ENCODE assay signal across 8 cellular contexts in the genomic region with DNA sequence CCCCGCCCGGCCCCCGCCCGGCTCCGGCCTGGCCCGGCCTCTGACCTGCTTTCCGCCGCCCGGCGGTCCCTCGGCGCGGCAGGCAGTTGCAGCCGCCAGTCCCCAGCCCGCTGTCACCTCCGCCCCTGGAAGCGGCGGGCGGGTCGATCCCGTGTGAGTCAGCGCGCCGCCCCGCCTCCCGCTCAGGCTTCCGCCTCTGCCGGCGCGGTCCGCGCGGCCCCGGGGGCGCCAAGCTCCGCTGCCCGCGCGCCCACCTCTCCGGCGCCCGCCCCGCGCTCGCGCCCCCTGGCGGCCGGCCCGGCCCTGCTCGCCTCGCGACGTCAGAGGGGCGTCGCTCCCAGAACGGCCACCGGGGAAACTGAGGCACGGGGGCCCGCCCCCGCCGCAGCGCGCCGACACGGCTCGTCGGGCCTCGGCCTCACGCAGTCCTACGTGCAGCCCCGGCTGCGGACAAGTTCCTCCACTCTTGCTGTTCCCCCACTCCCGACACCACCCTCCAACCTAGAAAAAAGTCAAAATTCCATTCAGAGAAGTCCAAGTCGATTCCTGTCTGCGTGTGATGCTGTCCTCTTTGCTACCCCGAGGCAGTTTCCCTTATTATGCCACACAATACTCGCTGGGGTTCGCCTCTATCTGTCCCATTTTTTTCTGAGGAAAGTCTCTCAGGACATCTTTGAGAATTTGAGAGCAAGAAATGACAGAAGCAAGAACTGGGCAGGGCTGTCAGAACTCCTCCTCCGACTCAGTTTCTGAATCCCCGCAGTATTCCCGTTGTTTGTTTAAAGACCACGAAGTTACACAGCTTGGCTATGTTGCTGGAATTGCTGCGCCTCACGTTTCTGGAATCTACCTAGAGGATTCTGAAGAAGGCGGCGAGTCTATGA. TPM values are rescaled to one million over a fixed set of nuclear protein-coding genes. Genes with fewer than 3 reads are reported as not detected.
DNase-seq lines count a peak whose midpoint lies in the region; ATAC-seq and TF ChIP-seq lines count a peak whose summit lies in the region.

A gene with protein sequence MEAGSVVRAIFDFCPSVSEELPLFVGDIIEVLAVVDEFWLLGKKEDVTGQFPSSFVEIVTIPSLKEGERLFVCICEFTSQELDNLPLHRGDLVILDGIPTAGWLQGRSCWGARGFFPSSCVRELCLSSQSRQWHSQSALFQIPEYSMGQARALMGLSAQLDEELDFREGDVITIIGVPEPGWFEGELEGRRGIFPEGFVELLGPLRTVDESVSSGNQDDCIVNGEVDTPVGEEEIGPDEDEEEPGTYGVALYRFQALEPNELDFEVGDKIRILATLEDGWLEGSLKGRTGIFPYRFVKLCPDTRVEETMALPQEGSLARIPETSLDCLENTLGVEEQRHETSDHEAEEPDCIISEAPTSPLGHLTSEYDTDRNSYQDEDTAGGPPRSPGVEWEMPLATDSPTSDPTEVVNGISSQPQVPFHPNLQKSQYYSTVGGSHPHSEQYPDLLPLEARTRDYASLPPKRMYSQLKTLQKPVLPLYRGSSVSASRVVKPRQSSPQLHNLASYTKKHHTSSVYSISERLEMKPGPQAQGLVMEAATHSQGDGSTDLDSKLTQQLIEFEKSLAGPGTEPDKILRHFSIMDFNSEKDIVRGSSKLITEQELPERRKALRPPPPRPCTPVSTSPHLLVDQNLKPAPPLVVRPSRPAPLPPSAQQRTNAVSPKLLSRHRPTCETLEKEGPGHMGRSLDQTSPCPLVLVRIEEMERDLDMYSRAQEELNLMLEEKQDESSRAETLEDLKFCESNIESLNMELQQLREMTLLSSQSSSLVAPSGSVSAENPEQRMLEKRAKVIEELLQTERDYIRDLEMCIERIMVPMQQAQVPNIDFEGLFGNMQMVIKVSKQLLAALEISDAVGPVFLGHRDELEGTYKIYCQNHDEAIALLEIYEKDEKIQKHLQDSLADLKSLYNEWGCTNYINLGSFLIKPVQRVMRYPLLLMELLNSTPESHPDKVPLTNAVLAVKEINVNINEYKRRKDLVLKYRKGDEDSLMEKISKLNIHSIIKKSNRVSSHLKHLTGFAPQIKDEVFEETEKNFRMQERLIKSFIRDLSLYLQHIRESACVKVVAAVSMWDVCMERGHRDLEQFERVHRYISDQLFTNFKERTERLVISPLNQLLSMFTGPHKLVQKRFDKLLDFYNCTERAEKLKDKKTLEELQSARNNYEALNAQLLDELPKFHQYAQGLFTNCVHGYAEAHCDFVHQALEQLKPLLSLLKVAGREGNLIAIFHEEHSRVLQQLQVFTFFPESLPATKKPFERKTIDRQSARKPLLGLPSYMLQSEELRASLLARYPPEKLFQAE (N-terminal part only) (minus strand): TSS at position 155 of the 884 bp plus-strand sequence. CDS start 37,823 bp downstream, outside the sequence.

- peaks cover 44% of the 10 kb centered on the region for H3K4me1 Mint-ChIP-seq in CD8-positive, alpha-beta T cell (ENCODE audit: low read depth)

- H3K9ac ChIP-seq in OCI-LY1 (ENCODE audit: low read length): peak within 1 kb of the TSS; percentile 91
- H3K9ac ChIP-seq in mucosa of stomach (ENCODE audit: low read length): peak within 1 kb of the TSS; percentile 73

- peaks cover 17% of the 10 kb centered on the region for H3K4me1 ChIP-seq in CD8-positive, alpha-beta T cell (ENCODE audit: insufficient read depth, low read length)
- peaks cover 66% of the 10 kb centered on the region for H3K4me1 ChIP-seq in OCI-LY1 (ENCODE audit: insufficient read depth, low read length, severe bottlenecking)
- H3K4me1 ChIP-seq in esophagus (ENCODE audit: control insufficient read depth in 2 of 2, insufficient read depth in 2 of 2, low read length in 1 of 2): peaks cover 0 to 9% of the 10 kb centered on the region in 2 donors
- peaks cover 13% of the 10 kb centered on the region for H3K4me1 ChIP-seq in mucosa of stomach (ENCODE audit: control insufficient read depth, insufficient read depth, low read length)

- H3K27ac ChIP-seq in CD8-positive, alpha-beta T cell (ENCODE audit: low read depth, low read length): peak within 1 kb of the TSS; percentile 40
- H3K27ac ChIP-seq in OCI-LY1 (ENCODE audit: low read depth, low read length, poor library complexity, severe bottlenecking) (peak within 1 kb of the TSS; percentile 89), esophagus (ENCODE audit: low read depth in 2 of 2, low read length in 1 of 2) (peak within 1 kb of the TSS; percentile 91)

- H3K27me3 Mint-ChIP-seq in CD8-positive, alpha-beta T cell (ENCODE audit: low read depth): no peaks in the 10 kb centered on the region

- peak; percentile 65 to 89 (median 79) for DNase-seq in CD8-positive, alpha-beta T cell
- peak; percentile 86 for DNase-seq in activated T-cell treated with anti-CD3 and anti-CD28 coated beads, Interleukin-2, amount 50 U/mL, for 1 hour
- peak; percentile 88 for DNase-seq in stimulated activated CD8-positive, alpha-beta memory T cell treated with anti-CD3 and anti-CD28 coated beads, Interleukin-4, amount 100 ng/mL, for 48 hours

- 0 out of 2 replicates have a peak within 1 kb of the TSS, but pooled peaks have one; percentile 30 for H2AFZ ChIP-seq in OCI-LY1 (ENCODE audit: low read length)

- H3K36me3 Mint-ChIP-seq in CD8-positive, alpha-beta T cell: peaks cover 2% of the 10 kb centered on the region

- H3K79me2 ChIP-seq in OCI-LY1 (ENCODE audit: insufficient read depth, low read length): peaks cover 44% of the 10 kb centered on the region

- peak within 1 kb of the TSS; percentile 91 for H3K4me3 Mint-ChIP-seq in CD8-positive, alpha-beta T cell

- H4K20me1 ChIP-seq in OCI-LY1 (ENCODE audit: insufficient read depth, low read length): no peaks in the 10 kb centered on the region

- H3K36me3 ChIP-seq in CD8-positive, alpha-beta T cell (ENCODE audit: insufficient read depth, low read length): no peaks in the 10 kb centered on the region
- no peaks in the 10 kb centered on the region for H3K36me3 ChIP-seq in OCI-LY1 (ENCODE audit: insufficient read depth, low read length)
- H3K36me3 ChIP-seq in esophagus (ENCODE audit: control insufficient read depth in 2 of 2, insufficient read depth in 2 of 2, low read length in 1 of 2): no peaks in the 10 kb centered on the region
- no peaks in the 10 kb centered on the region for H3K36me3 ChIP-seq in mucosa of stomach (ENCODE audit: control insufficient read depth, insufficient read depth, low read length)

- intact Hi-C loops in CD8-positive, alpha-beta T cell (cut with DNase I, micrococcal nuclease): loop anchor here (1.0 to 10.0 kb wide), 12 partner anchors 15 to 1563 kb away; a partner anchor contains a TSS

- peak within 1 kb of the TSS; percentile 86 for H3K27ac Mint-ChIP-seq in CD8-positive, alpha-beta T cell

- 2 to 3% methylated on average over 52 to 86 of the region's 86 CpGs for WGBS in esophagus, 2 donors

- peak within 1 kb of the TSS; percentile 68 for H3K4me3 ChIP-seq in CD8-positive, alpha-beta T cell (ENCODE audit: low read depth, low read length)
- H3K4me3 ChIP-seq in OCI-LY1 (ENCODE audit: low read depth, low read length, poor library complexity, severe bottlenecking): peak within 1 kb of the TSS; percentile 98
- H3K4me3 ChIP-seq in esophagus (ENCODE audit: low read depth in 1 of 2, low read length in 2 of 2): peak within 1 kb of the TSS; percentile 74 to 99
- peak within 1 kb of the TSS; percentile 72 for H3K4me3 ChIP-seq in mucosa of stomach (ENCODE audit: low read length)

- H3K9me2 ChIP-seq in OCI-LY1 (ENCODE audit: low read depth, low read length): no peaks in the 10 kb centered on the region

- H3K27me3 ChIP-seq in CD8-positive, alpha-beta T cell (ENCODE audit: insufficient read depth, low read length): no peaks in the 10 kb centered on the region
- no peaks in the 10 kb centered on the region for H3K27me3 ChIP-seq in OCI-LY1 (ENCODE audit: insufficient read depth, low read length)
- H3K27me3 ChIP-seq in esophagus (ENCODE audit: control insufficient read depth in 1 of 2, insufficient read depth in 2 of 2, low read length in 2 of 2): no peaks in the 10 kb centered on the region
- H3K27me3 ChIP-seq in mucosa of stomach (ENCODE audit: control insufficient read depth, insufficient read depth, low read length): no peaks in the 10 kb centered on the region

- H3K4me2 ChIP-seq in OCI-LY1 (ENCODE audit: low read length): peak within 1 kb of the TSS; percentile 94

- CTCF ChIA-PET in CD8-positive, alpha-beta T cell (lab: Charles Lee): interaction anchor here (0.7 to 10.0 kb wide), 27 partner anchors 9 to 278 kb away, joined by 3 to 124 read pairs (median 4); a partner anchor contains a TSS

- no peaks in the 10 kb centered on the region for H3F3A ChIP-seq in OCI-LY1 (ENCODE audit: insufficient read depth, low read length)

- peak; percentile 95 for ATAC-seq in CD8-positive, alpha-beta T cell
- ATAC-seq in GM19324 (IDR thresholded peaks at IDR 0.05; ENCODE audit: low FRiP score, unreplicated experiment): peak; percentile 83
- peak; percentile 55 for ATAC-seq in HG03457 (IDR thresholded peaks at IDR 0.05; ENCODE audit: unreplicated experiment)

- POLR2A ChIA-PET in CD8-positive, alpha-beta T cell (lab: Charles Lee): interaction anchor here (0.9 to 1.3 kb wide), 5 partner anchors 10 to 164 kb away, joined by 3 to 7 read pairs (median 4); no protein-coding TSS in a partner anchor

- H3K9me3 ChIP-seq in CD8-positive, alpha-beta T cell (ENCODE audit: low read length): no peaks in the 10 kb centered on the region
- H3K9me3 ChIP-seq in OCI-LY1 (ENCODE audit: low read length): no peaks in the 10 kb centered on the region
- H3K9me3 ChIP-seq in esophagus (ENCODE audit: control insufficient read depth in 2 of 2, insufficient read depth in 1 of 2, low read depth in 1 of 2, low read length in 1 of 2): no peaks in the 10 kb centered on the region
- H3K9me3 ChIP-seq in mucosa of stomach (ENCODE audit: control insufficient read depth, low read length): no peaks in the 10 kb centered on the region

- H3K9me3 Mint-ChIP-seq in CD8-positive, alpha-beta T cell: no peaks in the 10 kb centered on the region

- peak; percentile 47 for TF ChIP-seq CTCF in CD8-positive, alpha-beta T cell (IDR thresholded peaks at IDR 0.05)
- peak; percentile 34 for TF ChIP-seq CTCF in OCI-LY1 (IDR thresholded peaks at IDR 0.05; ENCODE audit: low read length)

RNA-seq across cellular contexts. Expression of the gene that starts here (rescaled TPM):
- total RNA-seq in CD8-positive, alpha-beta T cell: 1 to 10 TPM; 4.0 to 4.1 TPM
- 1 to 10 TPM; 5.4 to 6.4 TPM for polyA plus RNA-seq in esophagus

Comparison
In these comparisons a context has a peak if more than half of its experiments do, and no peak if none do; other contexts are left out.
1. Peak in every context shown above with its lines: DNase-seq, ATAC-seq, H3K4me3 ChIP-seq and H3K27ac ChIP-seq.
2. H3K27ac ChIP-seq: peak in every context shown above with its lines; median percentile 91 in esophagus; 89 in OCI-LY1; 40 in CD8-positive, alpha-beta T cell.